In genomic region chr19:46945668-46946067, GRCh38 we compare ENCODE assay signal across 14 cellular contexts.
A peak's percentile ranks its signal among the peaks of the same experiment; 100 is the strongest.
DNase-seq lines count a peak whose midpoint lies in the region; ATAC-seq and TF ChIP-seq lines count a peak whose summit lies in the region.
"Had no signal": no experiment of that assay in that cellular context is flagged by ENCODE, and none has a peak within 500 bp of the region (broad histone marks: within the 10 kb centered on the region; RNA-seq: fewer than 3 reads in every experiment).

No MANE protein-coding gene starts in this region.

- H3K9me3 ChIP-seq in Caco-2 (no peaks in the 10 kb centered on the region), left lung (no peaks in the 10 kb centered on the region), skeletal muscle satellite cell (replicated peaks; ENCODE audit: low read length) (no peaks in the 10 kb centered on the region)
- H3K9me3 ChIP-seq in CD4-positive, alpha-beta memory T cell (ENCODE audit: control insufficient read depth in 1 of 2, low read length in 2 of 2) = no peaks in the 10 kb centered on the region

- H3K9me3 Mint-ChIP-seq in Caco-2 (ENCODE audit: unreplicated experiment) = no peaks in the 10 kb centered on the region
- no peaks in the 10 kb centered on the region for H3K9me3 Mint-ChIP-seq in CD4-positive, alpha-beta memory T cell
- H3K9me3 Mint-ChIP-seq: activated naive CD4-positive, alpha-beta T cell treated with anti-CD3 and anti-CD28 coated beads, Interleukin-2, amount 50 U/mL, for 24 hours; CD4-positive, alpha-beta T cell had no signal

- H3K27me3 ChIP-seq in Caco-2 (replicated peaks; ENCODE audit: control insufficient read depth, insufficient read depth, low read length) = no peaks in the 10 kb centered on the region
- H3K27me3 ChIP-seq in left lung = no peaks in the 10 kb centered on the region
- no peaks in the 10 kb centered on the region for H3K27me3 ChIP-seq in skeletal muscle satellite cell (ENCODE audit: control insufficient read depth, insufficient read depth, low read length)
- no peaks in the 10 kb centered on the region for H3K27me3 ChIP-seq in CD4-positive, alpha-beta memory T cell (ENCODE audit: insufficient read depth, low read length)

- peak overlapping the region; percentile 70 for H3K4me2 ChIP-seq in skeletal muscle satellite cell (ENCODE audit: low read length)

- TF ChIP-seq CTCF in Caco-2 (IDR thresholded peaks at IDR 0.05; ENCODE audit: insufficient read depth in 1 of 2, low read depth in 1 of 2, low read length in 1 of 2, severe bottlenecking in 1 of 2, unreplicated experiment in 1 of 2) (no peak), left lung (IDR thresholded peaks at IDR 0.05) (no peak), GM20000 (IDR thresholded peaks at IDR 0.05; ENCODE audit: extremely low read depth, missing control alignments) (no peak)

- peak overlapping the region; percentile 80 for H3K27ac ChIP-seq in cingulate gyrus (ENCODE audit: low read depth, low read length)
- H3K27ac ChIP-seq in left lung = peak overlapping the region; percentile 28 to 33
- no peak overlapping the region for H3K27ac ChIP-seq in CD4-positive, alpha-beta memory T cell (ENCODE audit: low read depth, low read length)
- H3K27ac ChIP-seq: epithelial cell of prostate had no signal

- H3K4me3 ChIP-seq in Caco-2 (ENCODE audit: low read depth, low read length) = no peak overlapping the region
- H3K4me3 ChIP-seq in left lung = no peak overlapping the region
- peak overlapping the region; percentile 26 for H3K4me3 ChIP-seq in skeletal muscle satellite cell (ENCODE audit: low read length)
- H3K4me3 ChIP-seq in CD4-positive, alpha-beta memory T cell (ENCODE audit: low read length in 2 of 2) = no peak overlapping the region

- CTCF ChIA-PET in Caco-2 (lab: Charles Lee) = interaction anchor here (0.5 to 1.5 kb wide), 3 partner anchors 20 to 123 kb away, joined by 3 to 7 read pairs (median 4); no protein-coding TSS in a partner anchor
- CTCF ChIA-PET in CD4-positive, alpha-beta memory T cell (lab: Charles Lee; ENCODE audit: partially characterized antibody) = interaction anchor here (1.6 to 3.6 kb wide), 2 partner anchors 19 to 45 kb away, joined by 5 to 13 read pairs; no protein-coding TSS in a partner anchor

- H3K27ac Mint-ChIP-seq in Caco-2 (ENCODE audit: unreplicated experiment) = peak overlapping the region; percentile 24
- H3K27ac Mint-ChIP-seq in CD4-positive, alpha-beta memory T cell = peak overlapping the region in 3 of 7 donors; percentile 43 to 55 (median 53)
- H3K27ac Mint-ChIP-seq: activated CD4-positive, alpha-beta T cell treated with anti-CD3 and anti-CD28 coated beads for 36 hours; activated naive CD4-positive, alpha-beta T cell treated with anti-CD3 and anti-CD28 coated beads, Interleukin-2, amount 50 U/mL, for 24 hours; CD4-positive, alpha-beta T cell had no signal

- intact Hi-C loops in Caco-2 (cut with micrococcal nuclease; ENCODE audit: unreplicated experiment) (no loop called here), left lung (cut with DNase I) (no loop called here)
- intact Hi-C loops in CD4-positive, alpha-beta memory T cell (cut with micrococcal nuclease) = no loop called here

- H3K4me1 Mint-ChIP-seq in Caco-2 (ENCODE audit: low read depth, unreplicated experiment) = peaks cover 40% of the 10 kb centered on the region
- H3K4me1 Mint-ChIP-seq in CD4-positive, alpha-beta memory T cell = peaks cover 46 to 72% (median 60%) of the 10 kb centered on the region in 4 donors
- H3K4me1 Mint-ChIP-seq: activated naive CD4-positive, alpha-beta T cell treated with anti-CD3 and anti-CD28 coated beads, Interleukin-2, amount 50 U/mL, for 24 hours had no signal

- peaks cover 80% of the 10 kb centered on the region for H3K36me3 Mint-ChIP-seq in Caco-2 (ENCODE audit: insufficient read depth, unreplicated experiment)
- H3K36me3 Mint-ChIP-seq in CD4-positive, alpha-beta memory T cell = peaks cover 25 to 30% of the 10 kb centered on the region in 2 donors

- no peaks in the 10 kb centered on the region for H3K27me3 Mint-ChIP-seq in Caco-2 (ENCODE audit: insufficient read depth, unreplicated experiment)
- no peaks in the 10 kb centered on the region for H3K27me3 Mint-ChIP-seq in CD4-positive, alpha-beta memory T cell
- H3K27me3 Mint-ChIP-seq: activated CD4-positive, alpha-beta T cell treated with anti-CD3 and anti-CD28 coated beads for 36 hours; activated naive CD4-positive, alpha-beta T cell treated with anti-CD3 and anti-CD28 coated beads, Interleukin-2, amount 50 U/mL, for 24 hours; CD4-positive, alpha-beta T cell had no signal

- H3K4me1 ChIP-seq in Caco-2 = peaks cover 36% of the 10 kb centered on the region
- H3K4me1 ChIP-seq in left lung = peaks cover 24 to 36% of the 10 kb centered on the region in 2 donors
- H3K4me1 ChIP-seq in skeletal muscle satellite cell (ENCODE audit: control insufficient read depth, insufficient read depth, low read length) = peaks cover 35% of the 10 kb centered on the region
- H3K4me1 ChIP-seq in CD4-positive, alpha-beta memory T cell (ENCODE audit: insufficient read depth, low read length) = peaks cover 67% of the 10 kb centered on the region

- peak overlapping the region; percentile 58 for H3K9ac ChIP-seq in skeletal muscle satellite cell (ENCODE audit: low read depth, low read length)

- H3K36me3 ChIP-seq in Caco-2 (ENCODE audit: control insufficient read depth, insufficient read depth, low read length) (no peaks in the 10 kb centered on the region), left lung (peaks cover 0 to 21% of the 10 kb centered on the region in 2 donors), skeletal muscle satellite cell (ENCODE audit: insufficient read depth, low read length) (no peaks in the 10 kb centered on the region)
- peaks cover 18% of the 10 kb centered on the region for H3K36me3 ChIP-seq in CD4-positive, alpha-beta memory T cell (ENCODE audit: insufficient read depth, low read length)

- POLR2A ChIA-PET in Caco-2 (lab: Charles Lee) = no interaction called here
- POLR2A ChIA-PET in CD4-positive, alpha-beta memory T cell (lab: Charles Lee; ENCODE audit: partially characterized antibody) = interaction anchor here (1.0 to 7.9 kb wide), 4 partner anchors 8 to 85 kb away, joined by 3 to 86 read pairs (median 5); partner anchors contain the start of gene ARHGAP35

- DNase-seq in Caco-2 (no peak), left lung (no peak), GM20000 (ENCODE audit: low spot score) (no peak), GDM1 (lab: John Stamatoyannopoulos, UW) (no peak), NCI-H1417 (lab: John Stamatoyannopoulos, UW) (no peak)
- DNase-seq in CD4-positive, alpha-beta memory T cell = no peak
- DNase-seq: activated CD4-positive, alpha-beta T cell treated with anti-CD3 and anti-CD28 coated beads for 36 hours; CD4-positive, alpha-beta T cell; NCI-H2081 treated with DMSO at 0.1 percent for 48 hours; stimulated activated CD4-positive, alpha-beta T cell treated with anti-CD3 and anti-CD28 coated beads, Interleukin-4, amount 100 ng/mL, for 1 hour had no signal

- peak; percentile 50 for ATAC-seq in left lung
- ATAC-seq: activated CD4-positive, alpha-beta T cell treated with anti-CD3 and anti-CD28 coated beads for 36 hours had no signal

- BruUV-seq in Caco-2 (replicated peaks; lab: Mats Ljungman, UMichigan) = no TSS peak

- H3K4me3 Mint-ChIP-seq in Caco-2 (ENCODE audit: unreplicated experiment) = no peak overlapping the region
- H3K4me3 Mint-ChIP-seq in CD4-positive, alpha-beta memory T cell = peak overlapping the region in 2 of 8 donors; percentile 10 to 30
- H3K4me3 Mint-ChIP-seq: activated CD4-positive, alpha-beta T cell treated with anti-CD3 and anti-CD28 coated beads for 36 hours; activated naive CD4-positive, alpha-beta T cell treated with anti-CD3 and anti-CD28 coated beads, Interleukin-2, amount 50 U/mL, for 24 hours; CD4-positive, alpha-beta T cell had no signal
